11 cellular contexts compared by ENCODE assay signal in the genomic region with DNA sequence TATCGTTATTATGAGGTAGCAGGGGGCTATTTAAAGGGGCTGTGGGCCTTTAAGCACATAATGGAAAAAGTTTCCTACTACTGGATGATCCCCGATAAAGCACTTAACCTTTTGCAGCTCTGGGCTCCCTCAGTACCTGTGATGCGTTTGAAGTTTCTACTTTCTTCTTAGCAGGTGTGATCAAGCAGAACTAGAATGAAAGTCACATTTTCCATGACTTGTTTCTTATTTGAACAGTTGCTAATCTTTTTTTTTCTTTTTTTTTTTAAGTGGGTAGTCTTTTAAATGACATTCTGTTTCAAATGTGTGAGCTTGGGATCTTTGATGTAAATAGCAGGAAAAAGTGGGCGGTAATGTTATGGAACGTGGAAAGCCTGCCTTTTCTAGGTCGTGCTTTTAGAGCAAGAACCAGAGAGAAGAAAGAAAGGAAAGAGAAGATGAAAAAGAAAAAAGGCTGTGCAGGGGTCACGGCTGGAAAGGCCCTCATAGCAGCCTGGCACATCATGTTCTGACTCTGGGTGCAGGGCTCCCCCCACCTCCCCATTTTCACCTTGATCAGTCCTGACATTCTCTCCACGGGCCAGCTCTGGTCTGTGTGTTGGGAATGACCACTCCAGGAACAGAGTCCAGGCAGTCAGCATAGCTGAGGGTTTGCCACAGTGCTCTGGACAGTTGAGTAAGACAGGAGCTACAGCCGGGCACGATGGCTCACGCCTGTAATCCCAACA.
DNase-seq lines count a peak whose midpoint lies in the region; ATAC-seq and TF ChIP-seq lines count a peak whose summit lies in the region.
"Had no signal": no experiment of that assay in that cellular context is flagged by ENCODE, and none has a peak within 500 bp of the region (broad histone marks: within the 10 kb centered on the region; RNA-seq: fewer than 3 reads in every experiment).

No MANE protein-coding gene starts in this region.

- no peak for TF ChIP-seq CTCF in HFFc6 (IDR thresholded peaks at IDR 0.05)

- peak overlapping the region; percentile 25; the same call in 1 of the 2 replicates for H3K27ac Mint-ChIP-seq in HFFc6
- peak overlapping the region; percentile 98 for H3K27ac Mint-ChIP-seq in activated T-helper 2 cell treated with anti-CD3 and anti-CD28 coated beads, Interferon-gamma antibody, Interleukin-2, Interleukin-4, amounts not matched to agents 10 μg/mL and 5 μg/mL and 100 μg/mL, durations not matched to agents 14 hours and 24 hours and 36 hours
- peak overlapping the region; percentile 72 to 90 for H3K27ac Mint-ChIP-seq in natural killer cell treated with Interleukin-12 subunit alpha and Interleukin-12 subunit beta and Interleukin-15 and Interleukin-18, amount 100 ng/mL, for 72 hours
- H3K27ac Mint-ChIP-seq: endodermal cell had no signal

- peaks cover 54% of the 10 kb centered on the region for H3K4me1 Mint-ChIP-seq in HFFc6 (ENCODE audit: low read depth)
- H3K4me1 Mint-ChIP-seq in activated T-helper 2 cell treated with anti-CD3 and anti-CD28 coated beads, Interferon-gamma antibody, Interleukin-2, Interleukin-4, amounts not matched to agents 10 μg/mL and 5 μg/mL and 100 μg/mL, durations not matched to agents 14 hours and 24 hours and 36 hours (ENCODE audit: low read depth), result peaks cover 75% of the 10 kb centered on the region
- peaks cover 39 to 50% of the 10 kb centered on the region in 2 donors for H3K4me1 Mint-ChIP-seq in natural killer cell treated with Interleukin-12 subunit alpha and Interleukin-12 subunit beta and Interleukin-15 and Interleukin-18, amount 100 ng/mL, for 72 hours (ENCODE audit: low read depth in 2 of 2)

- peak; percentile 45 for DNase-seq in CD1c-positive myeloid dendritic cell (ENCODE audit: extremely low spot score)
- no peak for DNase-seq in HFFc6
- no peak for DNase-seq in activated T-helper 2 cell treated with anti-CD3 and anti-CD28 coated beads, Interferon-gamma antibody, Interleukin-2, Interleukin-4, amounts not matched to agents 10 μg/mL and 5 μg/mL and 100 μg/mL, durations not matched to agents 14 hours and 24 hours and 36 hours (ENCODE audit: low spot score)
- DNase-seq in natural killer cell treated with Interleukin-12 subunit alpha and Interleukin-12 subunit beta and Interleukin-15 and Interleukin-18, amount 100 ng/mL, for 72 hours (ENCODE audit: low spot score), result no peak
- no peak for DNase-seq in SW 1271 (lab: John Stamatoyannopoulos, UW)
- DNase-seq in NCI-H1105 (lab: John Stamatoyannopoulos, UW), result no peak
- DNase-seq in NCI-H1417 treated with DMSO at 0.1 percent for 48 hours (lab: John Stamatoyannopoulos, UW), result no peak
- DNase-seq in NCI-H1436 (lab: John Stamatoyannopoulos, UW), result no peak
- DNase-seq: Calu3, endodermal cell, NCI-H1048 had no signal

- no peaks in the 10 kb centered on the region; the same call in 1 of the 2 replicates for H3K36me3 Mint-ChIP-seq in HFFc6 (ENCODE audit: low read depth)
- peaks cover 34% of the 10 kb centered on the region for H3K36me3 Mint-ChIP-seq in activated T-helper 2 cell treated with anti-CD3 and anti-CD28 coated beads, Interferon-gamma antibody, Interleukin-2, Interleukin-4, amounts not matched to agents 10 μg/mL and 5 μg/mL and 100 μg/mL, durations not matched to agents 14 hours and 24 hours and 36 hours (ENCODE audit: low read depth)
- H3K36me3 Mint-ChIP-seq in natural killer cell treated with Interleukin-12 subunit alpha and Interleukin-12 subunit beta and Interleukin-15 and Interleukin-18, amount 100 ng/mL, for 72 hours, result no peaks in the 10 kb centered on the region

- H3K9me3 Mint-ChIP-seq in HFFc6, result no peaks in the 10 kb centered on the region
- no peaks in the 10 kb centered on the region for H3K9me3 Mint-ChIP-seq in activated T-helper 2 cell treated with anti-CD3 and anti-CD28 coated beads, Interferon-gamma antibody, Interleukin-2, Interleukin-4, amounts not matched to agents 10 μg/mL and 5 μg/mL and 100 μg/mL, durations not matched to agents 14 hours and 24 hours and 36 hours
- H3K9me3 Mint-ChIP-seq in natural killer cell treated with Interleukin-12 subunit alpha and Interleukin-12 subunit beta and Interleukin-15 and Interleukin-18, amount 100 ng/mL, for 72 hours, result no peaks in the 10 kb centered on the region
- H3K9me3 Mint-ChIP-seq: endodermal cell had no signal

- no peak for ATAC-seq in natural killer cell treated with Interleukin-12 subunit alpha and Interleukin-12 subunit beta and Interleukin-15 and Interleukin-18, amount 100 ng/mL, for 72 hours

- H3K27me3 Mint-ChIP-seq in HFFc6 (ENCODE audit: insufficient read depth), result no peaks in the 10 kb centered on the region; the same call in 1 of the 2 replicates
- H3K27me3 Mint-ChIP-seq in activated T-helper 2 cell treated with anti-CD3 and anti-CD28 coated beads, Interferon-gamma antibody, Interleukin-2, Interleukin-4, amounts not matched to agents 10 μg/mL and 5 μg/mL and 100 μg/mL, durations not matched to agents 14 hours and 24 hours and 36 hours (ENCODE audit: low read depth), result no peaks in the 10 kb centered on the region
- no peaks in the 10 kb centered on the region for H3K27me3 Mint-ChIP-seq in natural killer cell treated with Interleukin-12 subunit alpha and Interleukin-12 subunit beta and Interleukin-15 and Interleukin-18, amount 100 ng/mL, for 72 hours

- intact Hi-C loops in activated T-helper 2 cell treated with anti-CD3 and anti-CD28 coated beads, Interferon-gamma antibody, Interleukin-2, Interleukin-4, amounts not matched to agents 10 μg/mL and 5 μg/mL and 100 μg/mL, durations not matched to agents 14 hours and 24 hours and 36 hours (cut with micrococcal nuclease), result loop anchor here (1.0 to 5.0 kb wide), 8 partner anchors 19 to 1552 kb away; no protein-coding TSS in a partner anchor

- peak overlapping the region; percentile 3; the same call in 1 of the 2 replicates for H3K4me3 Mint-ChIP-seq in HFFc6
- peak overlapping the region; percentile 50 for H3K4me3 Mint-ChIP-seq in activated T-helper 2 cell treated with anti-CD3 and anti-CD28 coated beads, Interferon-gamma antibody, Interleukin-2, Interleukin-4, amounts not matched to agents 10 μg/mL and 5 μg/mL and 100 μg/mL, durations not matched to agents 14 hours and 24 hours and 36 hours (ENCODE audit: low read depth)
- peak overlapping the region; percentile 50 for H3K4me3 Mint-ChIP-seq in natural killer cell treated with Interleukin-12 subunit alpha and Interleukin-12 subunit beta and Interleukin-15 and Interleukin-18, amount 100 ng/mL, for 72 hours
- H3K4me3 Mint-ChIP-seq: endodermal cell had no signal

Comparison
In these comparisons a context has a peak if more than half of its experiments do, and no peak if none do; other contexts are left out.
1. H3K27ac Mint-ChIP-seq: peak in every context shown above with its lines; median percentile 98 in activated T-helper 2 cell treated with anti-CD3 and anti-CD28 coated beads, Interferon-gamma antibody, Interleukin-2, Interleukin-4, amounts not matched to agents 10 μg/mL and 5 μg/mL and 100 μg/mL, durations not matched to agents 14 hours and 24 hours and 36 hours; 81 in natural killer cell treated with Interleukin-12 subunit alpha and Interleukin-12 subunit beta and Interleukin-15 and Interleukin-18, amount 100 ng/mL, for 72 hours; 25 in HFFc6.